1 cellular context compared by ENCODE assay signal in genomic region chr4:159002950-159003349, GRCh38.
TF ChIP-seq lines count a peak whose summit lies in the region.

No MANE protein-coding gene starts in this region.

TF ChIP-seq in GM12891, 5 proteins besides CTCF, POLR2A, EP300 and RAD21 (continued from another document):
- TF ChIP-seq POU2F2 (IDR thresholded peaks at IDR 0.05; ENCODE audit: low read depth, low read length) (no peak), POLR2AphosphoS5 (IDR thresholded peaks at IDR 0.05; ENCODE audit: low read depth, low read length) (no peak), TAF1 (IDR thresholded peaks at IDR 0.05; ENCODE audit: low read depth, low read length) (no peak)
